Comparison of ENCODE assay signal across 27 cellular contexts in the genomic region with DNA sequence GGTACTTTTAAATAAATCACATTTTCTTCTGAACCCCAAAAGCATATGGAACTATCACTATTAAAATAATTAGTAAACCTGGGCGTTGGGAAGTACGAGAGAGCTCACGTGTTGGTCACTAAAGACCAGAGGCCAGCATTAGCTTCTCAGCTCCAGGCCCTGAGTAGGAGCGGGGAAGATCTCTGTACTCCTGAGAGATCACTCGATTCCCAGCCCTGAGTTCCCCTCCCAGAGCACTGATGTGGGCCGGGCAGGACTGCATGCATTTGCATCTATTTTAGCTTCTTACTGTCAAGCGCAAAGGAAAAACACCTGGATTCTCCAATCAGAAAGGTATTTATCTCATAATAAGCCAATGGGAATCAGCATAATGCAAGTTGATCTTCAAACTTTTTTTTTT. TPM values are rescaled to one million over a fixed set of nuclear protein-coding genes. Genes with fewer than 3 reads are reported as not detected.
DNase-seq lines count a peak whose midpoint lies in the region; ATAC-seq, FAIRE-seq and TF ChIP-seq lines count a peak whose summit lies in the region.
"Had no signal": no experiment of that assay in that cellular context is flagged by ENCODE, and none has a peak within 500 bp of the region (broad histone marks: within the 10 kb centered on the region; RNA-seq: fewer than 3 reads in every experiment).

No MANE protein-coding gene starts in this region.

- no peak overlapping the region for H3K27ac Mint-ChIP-seq in neural crest cell (ENCODE audit: unreplicated experiment)
- no peak overlapping the region for H3K27ac Mint-ChIP-seq in T-cell
- H3K27ac Mint-ChIP-seq: activated naive CD4-positive, alpha-beta T cell treated with anti-CD3 and anti-CD28 coated beads, Interleukin-2, amount 10 ng/mL, durations not matched to agents 7 days and 5 days; activated T-helper 17 cell treated with anti-CD3 and anti-CD28 coated beads, Interleukin-2, amount 50 U/mL, for 72 hours; brain; CD8-positive, alpha-beta memory T cell; IgD-negative memory B cell; neural progenitor cell; stimulated activated memory B cell treated with anti-CD40 and anti-IgM and Interleukin-4, amounts not matched to agents 10 μg/mL and 1 μg/mL and 100 μg/mL, for 72 hours; T-helper 1 cell treated with Interleukin-12 subunit alpha and Interleukin-12 subunit beta and Interleukin-4 antibody, amounts not matched to agents 30 μg/mL and 1 μg/mL, for 36 hours had no signal

- H3K9ac ChIP-seq in stomach smooth muscle (ENCODE audit: low read length in 2 of 2), result no peak overlapping the region
- H3K9ac ChIP-seq: neural progenitor cell had no signal

- H3K27ac ChIP-seq in RWPE2 (ENCODE audit: poor library complexity, severe bottlenecking) (peak overlapping the region; percentile 34), stomach smooth muscle (ENCODE audit: low read length) (peak overlapping the region; percentile 76)
- H3K27ac ChIP-seq: adrenal gland, neural progenitor cell had no signal

- H3K4me3 Mint-ChIP-seq in neural crest cell (peak overlapping the region; percentile 34), T-cell (no peak overlapping the region)
- H3K4me3 Mint-ChIP-seq: activated naive CD4-positive, alpha-beta T cell treated with anti-CD3 and anti-CD28 coated beads, Interleukin-2, amount 10 ng/mL, durations not matched to agents 7 days and 5 days; activated T-helper 17 cell treated with anti-CD3 and anti-CD28 coated beads, Interleukin-2, amount 50 U/mL, for 72 hours; brain; CD8-positive, alpha-beta memory T cell; IgD-negative memory B cell; immature natural killer cell; neural progenitor cell; stimulated activated memory B cell treated with anti-CD40 and anti-IgM and Interleukin-4, amounts not matched to agents 10 μg/mL and 1 μg/mL and 100 μg/mL, for 72 hours; T-helper 1 cell treated with Interleukin-12 subunit alpha and Interleukin-12 subunit beta and Interleukin-4 antibody, amounts not matched to agents 30 μg/mL and 1 μg/mL, for 36 hours had no signal

- H3K27me3 ChIP-seq in H7 (ENCODE audit: control insufficient read depth, insufficient read depth, low read length), result no peaks in the 10 kb centered on the region
- no peaks in the 10 kb centered on the region for H3K27me3 ChIP-seq in RWPE2 (ENCODE audit: insufficient read depth, poor library complexity, severe bottlenecking)
- no peaks in the 10 kb centered on the region for H3K27me3 ChIP-seq in stomach smooth muscle (ENCODE audit: control insufficient read depth in 1 of 2, insufficient read depth in 2 of 2, low read length in 2 of 2)
- H3K27me3 ChIP-seq: adrenal gland had no signal

- peaks cover 1% of the 10 kb centered on the region for H3K36me3 ChIP-seq in H7 (replicated peaks; ENCODE audit: control insufficient read depth, insufficient read depth, low read length)
- H3K36me3 ChIP-seq in RWPE2 (ENCODE audit: low read depth), result peaks cover 41% of the 10 kb centered on the region
- H3K36me3 ChIP-seq in stomach smooth muscle (ENCODE audit: control insufficient read depth in 2 of 2, insufficient read depth in 2 of 2, low read length in 2 of 2), result no peaks in the 10 kb centered on the region
- H3K36me3 ChIP-seq: adrenal gland, BE2C, left lung, neural progenitor cell, suprapubic skin had no signal

- no peak for TF ChIP-seq CTCF in RWPE2 (IDR thresholded peaks at IDR 0.05; ENCODE audit: poor library complexity, severe bottlenecking)
- TF ChIP-seq CTCF in neural crest cell (conservative IDR thresholded peaks at IDR 0.05), result no peak

- ATAC-seq in RWPE2 (ENCODE audit: low read depth) (no peak), T-cell (replicated peaks in 1 of 4) (no peak)
- ATAC-seq: activated T-helper 17 cell treated with anti-CD3 and anti-CD28 coated beads, Interleukin-2, amount 50 U/mL, for 72 hours; left lung; stimulated activated memory B cell treated with anti-CD40 and anti-IgM and Interleukin-4, amounts not matched to agents 10 μg/mL and 1 μg/mL and 100 μg/mL, for 72 hours had no signal

- no peak for TF ChIP-seq POLR2A in GM12891 (IDR thresholded peaks at IDR 0.05; ENCODE audit: low read depth, low read length)

- H3K27me3 Mint-ChIP-seq in neural crest cell (ENCODE audit: low read depth) (peaks cover 4% of the 10 kb centered on the region), T-cell (peaks cover 16 to 19% of the 10 kb centered on the region in 2 donors)

- H3K4me3 ChIP-seq in H7 (ENCODE audit: insufficient read depth, low read depth, low read length) (no peak overlapping the region), RWPE2 (ENCODE audit: severe bottlenecking) (no peak overlapping the region), stomach smooth muscle (ENCODE audit: low read length in 2 of 2) (no peak overlapping the region)
- H3K4me3 ChIP-seq: adrenal gland, GM23248, left lung, neural progenitor cell, suprapubic skin had no signal

- H3K36me3 Mint-ChIP-seq in neural crest cell (ENCODE audit: low read depth), result peaks cover 22% of the 10 kb centered on the region
- H3K36me3 Mint-ChIP-seq in T-cell, result no peaks in the 10 kb centered on the region
- H3K36me3 Mint-ChIP-seq: activated naive CD4-positive, alpha-beta T cell treated with anti-CD3 and anti-CD28 coated beads, Interleukin-2, amount 10 ng/mL, durations not matched to agents 7 days and 5 days; CD8-positive, alpha-beta memory T cell; IgD-negative memory B cell; immature natural killer cell; stimulated activated memory B cell treated with anti-CD40 and anti-IgM and Interleukin-4, amounts not matched to agents 10 μg/mL and 1 μg/mL and 100 μg/mL, for 72 hours had no signal

- DNase-seq in H7 (peak; percentile 12), RWPE2 (ENCODE audit: low spot score) (no peak), neural crest cell (ENCODE audit: low read depth, low spot score) (no peak), T-cell (no peak), GM12891 (ENCODE audit: insufficient read length, low spot score) (no peak), NCI-H1694 treated with DMSO at 0.1 percent for 48 hours (lab: John Stamatoyannopoulos, UW) (no peak)
- DNase-seq: activated CD8-positive, alpha-beta memory T cell treated with anti-CD3 and anti-CD28 coated beads, Interleukin-2, amount 50 U/mL, for 4 hours; activated naive CD4-positive, alpha-beta T cell treated with anti-CD3 and anti-CD28 coated beads, Interleukin-2, amount 10 ng/mL, durations not matched to agents 7 days and 5 days; BE2C; CD8-positive, alpha-beta memory T cell; effector CD4-positive, alpha-beta T cell; GM23248; immature natural killer cell; left lung; mesenchymal stem cell; MV-4-11; NCI-H1436 treated with DMSO at 0.1 percent for 48 hours; NCI-H446 had no signal

- CTCF ChIA-PET in T-cell (lab: Charles Lee), result interaction anchor here in 1 of 2 donors (0.5 kb wide), 1 partner anchor 114 kb away, joined by 4 read pairs; no protein-coding TSS in a partner anchor

- POLR2A ChIA-PET in T-cell (lab: Charles Lee), result no interaction called here

- H3K9me3 Mint-ChIP-seq in neural crest cell (peaks cover 8% of the 10 kb centered on the region), T-cell (no peaks in the 10 kb centered on the region)
- H3K9me3 Mint-ChIP-seq: activated naive CD4-positive, alpha-beta T cell treated with anti-CD3 and anti-CD28 coated beads, Interleukin-2, amount 10 ng/mL, durations not matched to agents 7 days and 5 days; activated T-helper 17 cell treated with anti-CD3 and anti-CD28 coated beads, Interleukin-2, amount 50 U/mL, for 72 hours; immature natural killer cell; stimulated activated memory B cell treated with anti-CD40 and anti-IgM and Interleukin-4, amounts not matched to agents 10 μg/mL and 1 μg/mL and 100 μg/mL, for 72 hours; T-helper 1 cell treated with Interleukin-12 subunit alpha and Interleukin-12 subunit beta and Interleukin-4 antibody, amounts not matched to agents 30 μg/mL and 1 μg/mL, for 36 hours had no signal

- no peaks in the 10 kb centered on the region for H3K9me3 ChIP-seq in RWPE2 (ENCODE audit: severe bottlenecking)
- no peaks in the 10 kb centered on the region for H3K9me3 ChIP-seq in stomach smooth muscle (ENCODE audit: control insufficient read depth in 2 of 2, low read length in 2 of 2)
- H3K9me3 ChIP-seq: adrenal gland, BE2C, suprapubic skin had no signal

- H3K4me1 ChIP-seq in RWPE2 (ENCODE audit: insufficient read depth, poor library complexity, severe bottlenecking) (no peaks in the 10 kb centered on the region), stomach smooth muscle (ENCODE audit: control insufficient read depth, insufficient read depth, low read length) (peaks cover 46% of the 10 kb centered on the region)
- H3K4me1 ChIP-seq: adrenal gland, BE2C had no signal

- no peak for FAIRE-seq in GM12891 (lab: Jason Lieb, UNC)

- H3K4me1 Mint-ChIP-seq in neural crest cell, result peaks cover 35% of the 10 kb centered on the region
- H3K4me1 Mint-ChIP-seq in T-cell, result peaks cover 0 to 11% (median 6%) of the 10 kb centered on the region in 3 donors
- H3K4me1 Mint-ChIP-seq: activated T-helper 17 cell treated with anti-CD3 and anti-CD28 coated beads, Interleukin-2, amount 50 U/mL, for 72 hours; stimulated activated memory B cell treated with anti-CD40 and anti-IgM and Interleukin-4, amounts not matched to agents 10 μg/mL and 1 μg/mL and 100 μg/mL, for 72 hours had no signal

TF ChIP-seq in GM12891, 5 proteins besides CTCF, POLR2A, EP300 and RAD21:
- TF ChIP-seq TAF1 (IDR thresholded peaks at IDR 0.05; ENCODE audit: low read depth, low read length) (no peak), PAX5 (IDR thresholded peaks at IDR 0.05; ENCODE audit: insufficient read depth, low read length, severe bottlenecking) (no peak), SPI1 (IDR thresholded peaks at IDR 0.05; ENCODE audit: low read depth, low read length) (no peak), POLR2AphosphoS5 (IDR thresholded peaks at IDR 0.05; ENCODE audit: low read depth, low read length) (no peak), POU2F2 (IDR thresholded peaks at IDR 0.05; ENCODE audit: low read depth, low read length) (no peak)
TF ChIP-seq in GM12891: peak in this region for 0.

RNA-seq across cellular contexts. Expression of a gene that starts 6.2 kb away (rescaled TPM):
- 102 and 124 TPM in 2 replicates for total RNA-seq in H7 (2014; rRNA removed; shearing (Covaris generic))
- 217 and 218 TPM in 2 replicates for total RNA-seq in neural crest cell
- 1 to 10 TPM in 3 of 5 donors, under 1 TPM in 2; 0.21 to 5.4 (median 1.3) TPM for total RNA-seq in T-cell
- polyA plus RNA-seq in GM12891 (2012; ENCODE audit: low read depth, missing spikeins), result 8.3 TPM
- total RNA-seq: activated T-helper 17 cell treated with anti-CD3 and anti-CD28 coated beads, Interleukin-2, amount 50 U/mL, for 72 hours had no signal

Comparison
In these comparisons a context has a peak if more than half of its experiments do, and no peak if none do; other contexts are left out.
1. RNA of a gene that starts 6.2 kb away (total RNA-seq): 217 to 218 TPM in neural crest cell and 102 to 124 TPM in H7; 0.21 to 5.4 TPM in T-cell; every median in the first group is over 10 times any median in the second.